ENCODE assay signal across 9 cellular contexts in the genomic region with DNA sequence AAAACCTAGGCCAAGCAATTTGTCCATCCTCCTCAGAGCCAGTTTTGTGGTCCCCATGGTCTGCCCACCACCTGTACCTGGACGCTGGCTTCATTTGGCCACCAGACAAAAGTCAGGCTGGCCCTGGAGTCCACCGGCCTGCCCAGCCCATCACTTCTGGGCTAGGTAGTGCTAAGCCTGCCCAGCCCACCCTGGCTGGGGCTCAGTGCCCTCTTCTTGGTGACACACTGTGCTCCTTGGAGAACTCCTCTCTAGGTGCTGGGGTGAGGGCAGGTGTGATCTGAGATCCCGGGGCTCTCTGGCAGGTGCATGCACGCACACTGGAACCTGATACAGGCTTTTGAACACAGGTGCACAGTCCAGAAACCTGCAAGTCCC. TPM values are rescaled to one million over a fixed set of nuclear protein-coding genes. Genes with fewer than 3 reads are reported as not detected.
A peak's percentile ranks its signal among the peaks of the same experiment; 100 is the strongest.
DNase-seq lines count a peak whose midpoint lies in the region; ATAC-seq and TF ChIP-seq lines count a peak whose summit lies in the region.
"Had no signal": no experiment of that assay in that cellular context is flagged by ENCODE, and none has a peak within 500 bp of the region (broad histone marks: within the 10 kb centered on the region; RNA-seq: fewer than 3 reads in every experiment).

No MANE protein-coding gene starts in this region.

- H3K27ac ChIP-seq in SK-N-SH (ENCODE audit: low read depth in 2 of 2, low read length in 1 of 2) (no peak overlapping the region), gastroesophageal sphincter (peak overlapping the region in 3 of 4 donors; percentile 85 to 87 (median 85)), spleen (peak overlapping the region in 3 of 8 donors; percentile 3 to 75 (median 57))

- H3K36me3 ChIP-seq in SK-N-SH (replicated peaks in 1 of 2; ENCODE audit: control insufficient read depth in 1 of 2, insufficient read depth in 2 of 2, low read length in 1 of 2): no peaks in the 10 kb centered on the region
- peaks cover 0 to 8% of the 10 kb centered on the region in 2 donors for H3K36me3 ChIP-seq in gastroesophageal sphincter
- peaks cover 0 to 8% (median 0%) of the 10 kb centered on the region in 6 donors for H3K36me3 ChIP-seq in spleen

- peaks cover 2% of the 10 kb centered on the region for H3K36me3 Mint-ChIP-seq in T-helper 17 cell (ENCODE audit: low read depth)

- POLR2A ChIA-PET in SK-N-SH (lab: Yijun Ruan, JAX): no interaction called here

- CTCF ChIA-PET in SK-N-SH (lab: Yijun Ruan, JAX): interaction anchor here (1.0 to 5.7 kb wide), 2 partner anchors 15 to 16 kb away, joined by 3 to 62 read pairs; no protein-coding TSS in a partner anchor

- H3K27ac Mint-ChIP-seq in T-helper 17 cell: no peak overlapping the region

- H3K9me2 ChIP-seq in SK-N-SH: no peaks in the 10 kb centered on the region

- H3K27me3 ChIP-seq in SK-N-SH (ENCODE audit: insufficient read depth) (no peaks in the 10 kb centered on the region), gastroesophageal sphincter (no peaks in the 10 kb centered on the region), spleen (replicated peaks in 1 of 7) (peaks cover 0 to 8% (median 0%) of the 10 kb centered on the region in 7 donors)

- no peak for TF ChIP-seq RAD21 in SK-N-SH (IDR thresholded peaks at IDR 0.05; ENCODE audit: low read length)

- no peak overlapping the region for H3K9ac ChIP-seq in SK-N-SH

- H3K4me2 ChIP-seq in SK-N-SH: peak overlapping the region; percentile 75; the same call in 1 of the 2 replicates

- no peak overlapping the region for H2AFZ ChIP-seq in SK-N-SH (ENCODE audit: low read depth)

- peaks cover 5% of the 10 kb centered on the region for H3F3A ChIP-seq in SK-N-SH (replicated peaks; ENCODE audit: insufficient read depth)

- H3K9me3 ChIP-seq in SK-N-SH (no peaks in the 10 kb centered on the region), T-helper 17 cell (ENCODE audit: control insufficient read depth, low read length, poor library complexity, severe bottlenecking) (no peaks in the 10 kb centered on the region), gastroesophageal sphincter (no peaks in the 10 kb centered on the region), spleen (no peaks in the 10 kb centered on the region)

- no peaks in the 10 kb centered on the region for H3K27me3 Mint-ChIP-seq in T-helper 17 cell

- H3K4me1 Mint-ChIP-seq in T-helper 17 cell: peaks cover 9% of the 10 kb centered on the region

- no peaks in the 10 kb centered on the region for H4K20me1 ChIP-seq in SK-N-SH (ENCODE audit: insufficient read depth)

- H3K4me1 ChIP-seq in SK-N-SH (ENCODE audit: control insufficient read depth in 1 of 2, insufficient read depth in 2 of 2, low read depth in 1 of 2, low read length in 1 of 2): peaks cover 0 to 3% of the 10 kb centered on the region in 2 experiments; a peak in 1 of 4 replicates
- H3K4me1 ChIP-seq in gastroesophageal sphincter: peaks cover 0 to 31% (median 9%) of the 10 kb centered on the region in 3 donors
- peaks cover 0 to 34% (median 27%) of the 10 kb centered on the region in 6 donors for H3K4me1 ChIP-seq in spleen

- TF ChIP-seq CTCF in SK-N-SH (IDR thresholded peaks at IDR 0.05): no peak
- TF ChIP-seq CTCF in gastroesophageal sphincter (IDR thresholded peaks at IDR 0.05): no peak
- TF ChIP-seq CTCF in spleen (IDR thresholded peaks at IDR 0.05 in 8 of 11, conservative IDR thresholded peaks at IDR 0.05 in 3 of 11): no peak

- TF ChIP-seq POLR2A in gastroesophageal sphincter (IDR thresholded peaks at IDR 0.05) (no peak), spleen (IDR thresholded peaks at IDR 0.05) (no peak)

- DNase-seq in SK-N-SH: no peak
- DNase-seq in T-helper 17 cell: no peak
- peak; percentile 69 for DNase-seq in spleen
- no peak for DNase-seq in DMS 273 treated with DMSO at 0.1 percent for 48 hours (lab: John Stamatoyannopoulos, UW)
- DNase-seq: NCI-H2227 treated with DMSO at 0.1 percent for 48 hours had no signal

- ATAC-seq in SK-N-SH treated with all-trans-retinoic acid at 6 μM for 48 hours (no peak), T-helper 17 cell (no peak), gastroesophageal sphincter (no peak), GM19467 (IDR thresholded peaks at IDR 0.05; ENCODE audit: unreplicated experiment) (no peak), GM21786 (IDR thresholded peaks at IDR 0.05; ENCODE audit: unreplicated experiment) (no peak)

- WGBS in SK-N-SH (ENCODE audit: low lambda C conversion rate): 94% methylated on average over 2 of the region's 4 CpGs
- WGBS in gastroesophageal sphincter (ENCODE audit: low coverage in 1 of 2), 2 donors: no CpG with 5 or more reads among the region's 4 CpGs
- 90 to 99% (median 96%) methylated on average over 3 to 4 of the region's 4 CpGs for WGBS in spleen, 5 donors

- H3K4me3 ChIP-seq in SK-N-SH (ENCODE audit: low read depth in 2 of 2, low read length in 1 of 2): no peak overlapping the region
- peak overlapping the region in 1 of 2 donors; percentile 86 for H3K4me3 ChIP-seq in gastroesophageal sphincter
- H3K4me3 ChIP-seq in spleen: peak overlapping the region in 4 of 8 donors; percentile 57 to 83 (median 70)

- intact Hi-C loops in spleen (cut with DNase I; ENCODE audit: low total_unique reads): no loop called here

- H3K79me2 ChIP-seq in SK-N-SH (ENCODE audit: insufficient read depth): no peaks in the 10 kb centered on the region; the same call in 1 of the 2 replicates

- H3K4me3 Mint-ChIP-seq in T-helper 17 cell: peak overlapping the region; percentile 90

- TF ChIP-seq EP300 in SK-N-SH (IDR thresholded peaks at IDR 0.05; ENCODE audit: borderline replicate concordance in 1 of 2, low read depth in 1 of 2, low read length in 1 of 2) (no peak), gastroesophageal sphincter (IDR thresholded peaks at IDR 0.05) (no peak)

TF ChIP-seq in SK-N-SH, 30 proteins besides CTCF, POLR2A, EP300 and RAD21 (continues in another document):
- no peak for TF ChIP-seq ELF1 (IDR thresholded peaks at IDR 0.05)
- no peak for TF ChIP-seq GABPA (IDR thresholded peaks at IDR 0.05; ENCODE audit: low read depth)
- no peak for TF ChIP-seq MXI1 (IDR thresholded peaks at IDR 0.05; ENCODE audit: low read depth, low read length)
- TF ChIP-seq CHD2 (IDR thresholded peaks at IDR 0.05; ENCODE audit: low read length, partially characterized antibody): no peak
- TF ChIP-seq JUND (IDR thresholded peaks at IDR 0.05): no peak
- no peak for TF ChIP-seq MEF2A (IDR thresholded peaks at IDR 0.05; ENCODE audit: borderline replicate concordance, low read depth)
- TF ChIP-seq, protein P1, sequence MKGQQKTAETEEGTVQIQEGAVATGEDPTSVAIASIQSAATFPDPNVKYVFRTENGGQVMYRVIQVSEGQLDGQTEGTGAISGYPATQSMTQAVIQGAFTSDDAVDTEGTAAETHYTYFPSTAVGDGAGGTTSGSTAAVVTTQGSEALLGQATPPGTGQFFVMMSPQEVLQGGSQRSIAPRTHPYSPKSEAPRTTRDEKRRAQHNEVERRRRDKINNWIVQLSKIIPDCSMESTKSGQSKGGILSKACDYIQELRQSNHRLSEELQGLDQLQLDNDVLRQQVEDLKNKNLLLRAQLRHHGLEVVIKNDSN (IDR thresholded peaks at IDR 0.05; ENCODE audit: borderline replicate concordance, low read depth): no peak
- no peak for TF ChIP-seq YY1 (IDR thresholded peaks at IDR 0.05; ENCODE audit: low read depth)
- no peak for TF ChIP-seq RXRA (IDR thresholded peaks at IDR 0.05; ENCODE audit: borderline replicate concordance, low read depth)

TF ChIP-seq in SK-N-SH treated with all-trans-retinoic acid at 6 μM for 48 hours, 23 proteins besides CTCF, POLR2A, EP300 and RAD21 (continues in another document):
- TF ChIP-seq ZC3H10 (CRISPR knock-in tag; IDR thresholded peaks at IDR 0.05) (no peak), ZNF565 (CRISPR knock-in tag; conservative IDR thresholded peaks at IDR 0.05; ENCODE audit: low read depth) (no peak), ARNTL (CRISPR knock-in tag; IDR thresholded peaks at IDR 0.05; ENCODE audit: borderline replicate concordance, low read depth) (no peak), PPARA (CRISPR knock-in tag; IDR thresholded peaks at IDR 0.05; ENCODE audit: borderline replicate concordance) (no peak)

RNA-seq across cellular contexts. Expression of a gene that starts 1.1 kb away (rescaled TPM):
- polyA plus RNA-seq in SK-N-SH (2012; rRNA removed): 9.4 and 9.5 TPM in 2 replicates
- 5.5 and 7.9 TPM in 2 replicates for polyA plus RNA-seq in SK-N-SH (2012; cell fraction: cytosol; rRNA removed)
- 17.9 and 19.8 TPM in 2 replicates for polyA plus RNA-seq in SK-N-SH (2012; cell fraction: nucleus; rRNA removed)
- 1 to 10 TPM; 2.1 to 3.0 TPM for total RNA-seq in T-helper 17 cell
- 10 to 100 TPM; 11.8 to 23.3 (median 16.9) TPM for total RNA-seq in gastroesophageal sphincter
- total RNA-seq in spleen: 1 to 10 TPM; 5.1 to 9.4 (median 8.7) TPM
- polyA plus RNA-seq in spleen: 1 to 10 TPM; 4.3 to 6.2 (median 6.2) TPM

RNA-seq across cellular contexts. Expression of a gene that starts 15.0 kb away (rescaled TPM):
- polyA plus RNA-seq in SK-N-SH (2012; rRNA removed) (7.2 and 7.4 TPM in 2 replicates), spleen (10 to 100 TPM; 15.2 to 20.9 (median 19.2) TPM)
- polyA plus RNA-seq in SK-N-SH (2012; cell fraction: cytosol; rRNA removed): 3.7 and 5.3 TPM in 2 replicates
- polyA plus RNA-seq in SK-N-SH (2012; cell fraction: nucleus; rRNA removed): 24.1 and 26.7 TPM in 2 replicates
- total RNA-seq in T-helper 17 cell (10 to 100 TPM; 14.2 to 14.9 TPM), gastroesophageal sphincter (10 to 100 TPM in 3 of 4 donors, 1 to 10 TPM in 1; 6.9 to 13.4 (median 11.4) TPM), spleen (10 to 100 TPM; 14.1 to 20.3 (median 16.6) TPM)

RNA-seq across cellular contexts. Expression of a gene that starts 38.8 kb away (rescaled TPM):
- polyA plus RNA-seq in SK-N-SH (2012; rRNA removed): 20.9 and 26.4 TPM in 2 replicates
- polyA plus RNA-seq in SK-N-SH (2012; cell fraction: cytosol; rRNA removed): 25.9 and 28.5 TPM in 2 replicates
- 20.3 and 38.1 TPM in 2 replicates for polyA plus RNA-seq in SK-N-SH (2012; cell fraction: nucleus; rRNA removed)
- total RNA-seq in T-helper 17 cell: 100 to 1,000 TPM; 131 to 132 TPM
- 100 to 1,000 TPM in 1 of 4 donors, 10 to 100 TPM in 3; 86.0 to 122 (median 92.6) TPM for total RNA-seq in gastroesophageal sphincter
- total RNA-seq in spleen: 100 to 1,000 TPM in 1 of 7 donors, 10 to 100 TPM in 6; 63.6 to 107 (median 79.5) TPM
- polyA plus RNA-seq in spleen: 10 to 100 TPM; 27.3 to 33.2 (median 28.4) TPM

Comparison
In these comparisons a context has a peak if more than half of its experiments do, and no peak if none do; other contexts are left out.
1. H3K27ac ChIP-seq: peak in gastroesophageal sphincter (3 of 4); none in SK-N-SH (0 of 2).